In genomic region chr5:134692722-134693121, GRCh38 we compare ENCODE assay signal across 21 cellular contexts. TPM values are rescaled to one million over a fixed set of nuclear protein-coding genes. Genes with fewer than 3 reads are reported as not detected.
DNase-seq lines count a peak whose midpoint lies in the region; ATAC-seq, FAIRE-seq and TF ChIP-seq lines count a peak whose summit lies in the region.
"Had no signal": no experiment of that assay in that cellular context is flagged by ENCODE, and none has a peak within 500 bp of the region (broad histone marks: within the 10 kb centered on the region; RNA-seq: fewer than 3 reads in every experiment).

No MANE protein-coding gene starts in this region.

- no peak overlapping the region for H2AK5ac ChIP-seq in IMR-90 (ENCODE audit: low read depth, low read length)

- no peak for FAIRE-seq in GM12878 (lab: Jason Lieb, UNC)
- FAIRE-seq: GM12891, GM19239, H1, HTR-8/SVneo had no signal

- H4K20me1 ChIP-seq in mammary epithelial cell (ENCODE audit: insufficient read depth, low read length) (no peaks in the 10 kb centered on the region), IMR-90 (ENCODE audit: insufficient read depth, low read length) (no peaks in the 10 kb centered on the region), GM12878 (ENCODE audit: control insufficient read depth, insufficient read depth) (no peaks in the 10 kb centered on the region)
- H4K20me1 ChIP-seq: BLaER1 treated with 17β-estradiol and CSF1 and Interleukin-3, amounts not matched to agents 10 nM and 100 nM had no signal

- H3K4me1 Mint-ChIP-seq in MCF 10A (ENCODE audit: insufficient read depth, unreplicated experiment) = peaks cover 10% of the 10 kb centered on the region
- H3K4me1 Mint-ChIP-seq: B cell, H9 had no signal

- TF ChIP-seq RAD21 in IMR-90 (IDR thresholded peaks at IDR 0.05; ENCODE audit: low read length) (no peak), GM12878 (IDR thresholded peaks at IDR 0.05; ENCODE audit: insufficient read depth, low read depth, low read length) (no peak)

- H3K27me3 Mint-ChIP-seq in MCF 10A (ENCODE audit: insufficient read depth, unreplicated experiment) = no peaks in the 10 kb centered on the region
- H3K27me3 Mint-ChIP-seq: B cell had no signal

- no peaks in the 10 kb centered on the region for H3K9me3 ChIP-seq in mammary epithelial cell (replicated peaks; ENCODE audit: insufficient read depth, low read length)
- no peaks in the 10 kb centered on the region for H3K9me3 ChIP-seq in IMR-90 (ENCODE audit: control insufficient read depth, insufficient read depth, low read length)
- H3K9me3 ChIP-seq in GM12878 (replicated peaks; ENCODE audit: control insufficient read depth, insufficient read depth, low read length) = no peaks in the 10 kb centered on the region
- H3K9me3 ChIP-seq: BLaER1 treated with 17β-estradiol and CSF1 and Interleukin-3, amounts not matched to agents 10 nM and 100 nM had no signal

- no peaks in the 10 kb centered on the region for H3K79me2 ChIP-seq in mammary epithelial cell (ENCODE audit: insufficient read depth, low read length)
- no peaks in the 10 kb centered on the region for H3K79me2 ChIP-seq in GM12878 (ENCODE audit: control insufficient read depth, insufficient read depth, low read length)

- no peak for ATAC-seq in IMR-90 (ENCODE audit: low read depth)
- ATAC-seq in GM12878 = no peak
- no peak for ATAC-seq in HG03342 (IDR thresholded peaks at IDR 0.05; ENCODE audit: unreplicated experiment)
- ATAC-seq: CD8-positive, alpha-beta T cell had no signal

- H3K4ac ChIP-seq in IMR-90 (ENCODE audit: low read depth, low read length) = no peak overlapping the region

- no peak overlapping the region for H3K56ac ChIP-seq in IMR-90 (ENCODE audit: extremely low read depth, insufficient read depth, low read length)

- DNase-seq in mammary epithelial cell = no peak
- DNase-seq in MCF 10A (ENCODE audit: unreplicated experiment) = no peak
- no peak for DNase-seq in IMR-90
- no peak for DNase-seq in GM12878 (ENCODE audit: low read depth, low spot score)
- no peak for DNase-seq in hippocampal formation (lab: John Stamatoyannopoulos, UW)
- DNase-seq in ecto neural progenitor cell (ENCODE audit: low spot score) = no peak
- DNase-seq: 8988T; CD8-positive, alpha-beta T cell; DMS 273 treated with DMSO at 0.1 percent for 48 hours; DMS53; DND-41; EL; H9 had no signal

- H3K27ac ChIP-seq in mammary epithelial cell (ENCODE audit: insufficient read depth, low read depth, low read length) = no peak overlapping the region
- H3K27ac ChIP-seq in IMR-90 (ENCODE audit: insufficient read depth, low read length) = no peak overlapping the region
- H3K27ac ChIP-seq in GM12878 (ENCODE audit: control insufficient read depth, insufficient read depth) = no peak overlapping the region
- H3K27ac ChIP-seq: BLaER1 treated with 17β-estradiol and CSF1 and Interleukin-3, amounts not matched to agents 10 nM and 100 nM; HL-60 had no signal

- no peak overlapping the region for H2BK5ac ChIP-seq in IMR-90 (ENCODE audit: low read depth, low read length, poor library complexity, severe bottlenecking)

- TF ChIP-seq POLR2A in IMR-90 (IDR thresholded peaks at IDR 0.05; ENCODE audit: low read depth, low read length) (no peak), GM12878 (IDR thresholded peaks at IDR 0.05; ENCODE audit: low read depth, low read length) (no peak)

- RAD21 ChIA-PET in GM12878 (lab: Charles Lee; ENCODE audit: unreplicated experiment) = no interaction called here

- no peak overlapping the region for H3K4me3 Mint-ChIP-seq in MCF 10A (ENCODE audit: unreplicated experiment)
- H3K4me3 Mint-ChIP-seq: B cell; CD8-positive, alpha-beta T cell; H9 had no signal

- no peaks in the 10 kb centered on the region for H3K9me3 Mint-ChIP-seq in MCF 10A (ENCODE audit: unreplicated experiment)
- H3K9me3 Mint-ChIP-seq: CD8-positive, alpha-beta T cell; H9 had no signal

- dilution Hi-C loops in mammary epithelial cell (cut with HindIII; ENCODE audit: low sequenced_read_pairs) (no loop called here), IMR-90 (cut with HindIII; ENCODE audit: low sequenced_read_pairs, unreplicated experiment) (no loop called here)

- no peak overlapping the region for H2AK9ac ChIP-seq in IMR-90 (replicated peaks; ENCODE audit: low read depth, low read length, poor library complexity)

- no peak overlapping the region for H3K4me2 ChIP-seq in mammary epithelial cell (ENCODE audit: insufficient read depth, low read depth, low read length)
- no peak overlapping the region for H3K4me2 ChIP-seq in IMR-90 (ENCODE audit: low read depth, low read length)
- no peak overlapping the region for H3K4me2 ChIP-seq in GM12878 (ENCODE audit: control insufficient read depth, insufficient read depth)
- H3K4me2 ChIP-seq: BLaER1 treated with 17β-estradiol and CSF1 and Interleukin-3, amounts not matched to agents 10 nM and 100 nM had no signal

- POLR2A ChIA-PET in MCF 10A (lab: Yijun Ruan, JAX) = interaction anchor here (1.1 to 3.1 kb wide), 5 partner anchors 12 to 61 kb away, joined by 3 to 22 read pairs (median 5); partner anchors contain the start of genes CAMLG and SAR1B
- POLR2A ChIA-PET in IMR-90 (lab: Charles Lee; ENCODE audit: unreplicated experiment) = no interaction called here
- POLR2A ChIA-PET in GM12878 (lab: Charles Lee) = no interaction called here

- H3K9ac ChIP-seq in mammary epithelial cell (ENCODE audit: insufficient read depth, low read length) (no peak overlapping the region), IMR-90 (ENCODE audit: low read depth, low read length) (no peak overlapping the region), GM12878 (ENCODE audit: control insufficient read depth, insufficient read depth, low read length) (no peak overlapping the region)
- H3K9ac ChIP-seq: BLaER1 treated with 17β-estradiol and CSF1 and Interleukin-3, amounts not matched to agents 10 nM and 100 nM had no signal

- TF ChIP-seq CTCF in mammary epithelial cell (conservative IDR thresholded peaks at IDR 0.05 in 1 of 2, IDR thresholded peaks at IDR 0.05 in 1 of 2; ENCODE audit: extremely low read depth in 1 of 2, insufficient read depth in 1 of 2, low read depth in 1 of 2, low read length in 2 of 2) (no peak), MCF 10A (IDR thresholded peaks at IDR 0.05; ENCODE audit: unreplicated experiment) (no peak), IMR-90 (conservative IDR thresholded peaks at IDR 0.05; ENCODE audit: low read depth, low read length) (no peak), GM12878 (IDR thresholded peaks at IDR 0.05 in 2 of 3, conservative IDR thresholded peaks at IDR 0.05 in 1 of 3; ENCODE audit: control insufficient read depth in 2 of 3, extremely low read depth in 1 of 3, insufficient read depth in 1 of 3, low read depth in 3 of 3, low read length in 3 of 3) (no peak)

- no peak overlapping the region for H3K14ac ChIP-seq in IMR-90 (replicated peaks; ENCODE audit: low read depth, low read length)

- H2BK20ac ChIP-seq in IMR-90 (ENCODE audit: low read depth, low read length) = no peak overlapping the region

- H3K36me3 Mint-ChIP-seq in MCF 10A (ENCODE audit: insufficient read depth, unreplicated experiment) = peaks cover 81% of the 10 kb centered on the region

- H3K4me1 ChIP-seq in mammary epithelial cell (ENCODE audit: insufficient read depth, low read length) (peaks cover 13% of the 10 kb centered on the region), IMR-90 (ENCODE audit: control insufficient read depth, insufficient read depth, low read length) (no peaks in the 10 kb centered on the region), GM12878 (ENCODE audit: control insufficient read depth, insufficient read depth, low read length) (no peaks in the 10 kb centered on the region)
- H3K4me1 ChIP-seq: BLaER1 treated with 17β-estradiol and CSF1 and Interleukin-3, amounts not matched to agents 10 nM and 100 nM had no signal

- no peak overlapping the region for H4K5ac ChIP-seq in IMR-90 (ENCODE audit: low read depth, low read length)

- intact Hi-C loops in mammary epithelial cell (cut with micrococcal nuclease) (no loop called here), MCF 10A (cut with micrococcal nuclease) (no loop called here), IMR-90 (cut with micrococcal nuclease) (no loop called here), GM12878 (cut with micrococcal nuclease; ENCODE audit: unreplicated experiment) (no loop called here)

- in situ Hi-C loops in mammary epithelial cell (cut with MboI; ENCODE audit: low sequenced_read_pairs in 2 of 2) = no loop called here
- in situ Hi-C loops in IMR-90 (cut with MboI; ENCODE audit: low sequenced_read_pairs) = no loop called here
- in situ Hi-C loops in GM12878 (cut with MboI) = no loop called here

- H3K4me3 ChIP-seq in mammary epithelial cell (replicated peaks in 1 of 3; ENCODE audit: insufficient read depth in 1 of 3, low read depth in 2 of 3, low read length in 3 of 3) = no peak overlapping the region
- H3K4me3 ChIP-seq in IMR-90 (ENCODE audit: insufficient read depth, low read depth, low read length) = no peak overlapping the region
- no peak overlapping the region for H3K4me3 ChIP-seq in GM12878
- H3K4me3 ChIP-seq: BLaER1 treated with 17β-estradiol and CSF1 and Interleukin-3, amounts not matched to agents 10 nM and 100 nM had no signal

- SMC1A ChIA-PET in GM12878 (lab: Charles Lee; ENCODE audit: uncharacterized antibody, unreplicated experiment) = interaction anchor here (1.5 kb wide), 1 partner anchor 105 kb away, joined by 3 read pairs; no protein-coding TSS in a partner anchor

- H3K23ac ChIP-seq in IMR-90 (ENCODE audit: low read depth, low read length) = no peak overlapping the region; the same call in 1 of the 2 replicates

- H3K36me3 ChIP-seq in mammary epithelial cell (ENCODE audit: insufficient read depth, low read length) (peaks cover 23% of the 10 kb centered on the region), IMR-90 (ENCODE audit: control insufficient read depth, insufficient read depth, low read length) (peaks cover 51% of the 10 kb centered on the region), GM12878 (ENCODE audit: control insufficient read depth in 2 of 2, insufficient read depth in 2 of 2, low read length in 1 of 2) (peaks cover 6 to 25% of the 10 kb centered on the region in 2 experiments)

- no peak for TF ChIP-seq EP300 in GM12878 (IDR thresholded peaks at IDR 0.05; ENCODE audit: borderline replicate concordance in 1 of 2, control insufficient read depth in 1 of 2, low read depth in 2 of 2, low read length in 2 of 2)

- peaks cover 4 to 14% of the 10 kb centered on the region in 2 experiments; a peak in 2 of 4 replicates for H3K79me1 ChIP-seq in IMR-90 (ENCODE audit: low read depth in 1 of 2, low read length in 2 of 2)

- H4K8ac ChIP-seq in IMR-90 (ENCODE audit: low read depth in 2 of 2, low read length in 2 of 2) = no peak overlapping the region

- CTCF ChIA-PET in mammary epithelial cell (lab: Charles Lee; ENCODE audit: low non-redundant PET) (no interaction called here), MCF 10A (lab: Yijun Ruan, JAX) (interaction anchor here (0.8 to 1.8 kb wide), 2 partner anchors 13 to 66 kb away, joined by 3 to 5 read pairs; partner anchors contain the start of gene DDX46), IMR-90 (lab: Yijun Ruan, JAX) (no interaction called here), GM12878 (lab: Yijun Ruan, JAX) (interaction anchor here (0.6 kb wide), 1 partner anchor 404 kb away, joined by 4 read pairs; no protein-coding TSS in a partner anchor)

- H3K9me1 ChIP-seq in IMR-90 (ENCODE audit: insufficient read depth, low read length) = 0 out of 2 replicates have a peak, but pooled peaks cover 3% of the 10 kb centered on the region

- H4K91ac ChIP-seq in IMR-90 (ENCODE audit: insufficient read depth, low read depth, low read length) = no peak overlapping the region

- H3K27me3 ChIP-seq in mammary epithelial cell (ENCODE audit: insufficient read depth, low read length) (no peaks in the 10 kb centered on the region), IMR-90 (ENCODE audit: control insufficient read depth, insufficient read depth, low read length) (no peaks in the 10 kb centered on the region), GM12878 (replicated peaks in 1 of 2; ENCODE audit: control insufficient read depth in 2 of 2, insufficient read depth in 2 of 2, low read length in 1 of 2) (no peaks in the 10 kb centered on the region)
- H3K27me3 ChIP-seq: BLaER1 treated with 17β-estradiol and CSF1 and Interleukin-3, amounts not matched to agents 10 nM and 100 nM had no signal

- no peak overlapping the region for H2BK120ac ChIP-seq in IMR-90 (ENCODE audit: low read depth, low read length)

- TSS peak; percentile 23 for BruUV-seq in mammary epithelial cell (replicated peaks; lab: Mats Ljungman, UMichigan)
- no TSS peak for BruUV-seq in MCF 10A (replicated peaks; lab: Mats Ljungman, UMichigan)
- no TSS peak for BruUV-seq in IMR-90 (replicated peaks; lab: Mats Ljungman, UMichigan)
- BruUV-seq in GM12878 (replicated peaks; lab: Mats Ljungman, UMichigan) = TSS peak; percentile 42

- H2AFZ ChIP-seq in mammary epithelial cell (ENCODE audit: low read depth, low read length) = no peak overlapping the region
- no peak overlapping the region for H2AFZ ChIP-seq in IMR-90 (replicated peaks; ENCODE audit: low read length, poor library complexity)
- no peak overlapping the region for H2AFZ ChIP-seq in GM12878 (ENCODE audit: control insufficient read depth, low read depth, low read length)

- H3K27ac Mint-ChIP-seq in MCF 10A (ENCODE audit: low read depth, unreplicated experiment) = no peak overlapping the region
- H3K27ac Mint-ChIP-seq: B cell; CD8-positive, alpha-beta T cell; H9 had no signal

- H3K18ac ChIP-seq in IMR-90 (ENCODE audit: low read depth, low read length) = no peak overlapping the region

- no peak overlapping the region for H2BK15ac ChIP-seq in IMR-90 (ENCODE audit: low read depth, low read length)

RNA-seq across cellular contexts. Expression of gene SEC24A, which starts 44.1 kb away (rescaled TPM):
- total RNA-seq in mammary epithelial cell (10 to 100 TPM; 20.4 to 20.8 TPM), MCF 10A (2022) (39.1 and 41.4 TPM in 2 replicates), IMR-90 (2012; rRNA removed) (28.1 and 31.7 TPM in 2 replicates), GM12878 (2014; rRNA removed) (14.6 and 16.6 TPM in 2 replicates), GM12878 (2014; rRNA removed; fragmentation: Illumina TruSeq; extraction: Trizol) (22.4 and 22.6 TPM in 2 replicates), GM12878 (2021) (26.2 and 26.6 TPM in 2 replicates)
- polyA plus RNA-seq in mammary epithelial cell (19.9 TPM), IMR-90 (2012; rRNA removed) (23.9 and 25.4 TPM in 2 replicates), GM12878 (2011; rRNA removed) (52.2 and 62.2 TPM in 2 replicates), GM12878 (2014; fragmentation: Illumina TruSeq; extraction: Trizol) (26.3 and 31.4 TPM in 2 replicates), GM12878 (2014; fragmentation: Nextera tagmentation; extraction: Ambion mirVana) (10 to 100 TPM in 1 of 2 experiments, 1 to 10 TPM in 1; 7.1 to 12.5 TPM), GM12878 (2014; rRNA removed) (14.4 and 15.8 TPM in 2 replicates), GM12878 (2016; fragmentation: Nextera tagmentation; extraction: Ambion mirVana) (10 to 100 TPM; 23.2 to 23.3 TPM)
- polyA minus RNA-seq in mammary epithelial cell = 36.0 TPM
- 7.1 and 9.5 TPM in 2 replicates for polyA plus RNA-seq in IMR-90 (2012; cell fraction: cytosol; rRNA removed)
- 8.4 and 26.1 TPM in 2 replicates for polyA plus RNA-seq in IMR-90 (2012; cell fraction: nucleus; rRNA removed; ENCODE audit: low replicate concordance)
- 66.8 and 76.2 TPM in 2 replicates for total RNA-seq in GM12878 (2013; cell fraction: nucleolus; rRNA removed)
- polyA plus RNA-seq in GM12878 (2011; ENCODE audit: low read depth) = 14.3 TPM
- polyA plus RNA-seq in GM12878 (2011; cell fraction: cytosol; rRNA removed) = 28.7 and 38.6 TPM in 2 replicates
- 26.1 and 34.9 TPM in 2 replicates for polyA plus RNA-seq in GM12878 (2011; cell fraction: nucleus; rRNA removed)
- 18.9 and 29.3 TPM in 2 replicates for polyA plus RNA-seq in GM12878 (2012)
- 72.9 and 82.0 TPM in 2 replicates for polyA minus RNA-seq in GM12878 (2011; rRNA and poly(A)+ RNA removed)
- 24.1 and 26.5 TPM in 2 replicates for polyA minus RNA-seq in GM12878 (2011; cell fraction: cytosol; rRNA and poly(A)+ RNA removed)
- polyA minus RNA-seq in GM12878 (2011; cell fraction: nucleus; rRNA and poly(A)+ RNA removed) = 28.5 and 42.1 TPM in 2 replicates

RNA-seq across cellular contexts. Expression of gene CAMLG, which starts 45.6 kb away (rescaled TPM):
- total RNA-seq in mammary epithelial cell (10 to 100 TPM; 21.6 to 25.0 TPM), MCF 10A (2022) (38.3 and 41.8 TPM in 2 replicates), IMR-90 (2012; rRNA removed) (13.1 and 24.7 TPM in 2 replicates), GM12878 (2014; rRNA removed) (30.2 and 30.9 TPM in 2 replicates), GM12878 (2014; rRNA removed; fragmentation: Illumina TruSeq; extraction: Trizol) (25.2 and 26.2 TPM in 2 replicates), GM12878 (2021) (25.7 and 28.8 TPM in 2 replicates)
- polyA plus RNA-seq in mammary epithelial cell (12.4 TPM), IMR-90 (2012; rRNA removed) (10.6 and 11.9 TPM in 2 replicates), GM12878 (2011; rRNA removed) (22.4 and 29.4 TPM in 2 replicates), GM12878 (2014; fragmentation: Illumina TruSeq; extraction: Trizol) (20.7 and 24.1 TPM in 2 replicates), GM12878 (2014; fragmentation: Nextera tagmentation; extraction: Ambion mirVana) (10 to 100 TPM; 27.0 to 51.7 TPM), GM12878 (2014; rRNA removed) (18.5 and 21.9 TPM in 2 replicates), GM12878 (2016; fragmentation: Nextera tagmentation; extraction: Ambion mirVana) (10 to 100 TPM; 25.1 to 25.7 TPM)
- polyA minus RNA-seq in mammary epithelial cell = 1.5 TPM
- polyA plus RNA-seq in IMR-90 (2012; cell fraction: cytosol; rRNA removed) = 10.2 and 12.7 TPM in 2 replicates
- polyA plus RNA-seq in IMR-90 (2012; cell fraction: nucleus; rRNA removed; ENCODE audit: low replicate concordance) = 2.8 and 5.9 TPM in 2 replicates
- total RNA-seq in GM12878 (2013; cell fraction: nucleolus; rRNA removed) = 7.4 and 8.3 TPM in 2 replicates
- polyA plus RNA-seq in GM12878 (2011; ENCODE audit: low read depth) = 18.4 TPM
- 8.7 and 9.4 TPM in 2 replicates for polyA plus RNA-seq in GM12878 (2011; cell fraction: cytosol; rRNA removed)
- polyA plus RNA-seq in GM12878 (2011; cell fraction: nucleus; rRNA removed) = 6.6 and 7.1 TPM in 2 replicates
- 36.1 and 38.2 TPM in 2 replicates for polyA plus RNA-seq in GM12878 (2012)
- 3.9 and 4.2 TPM in 2 replicates for polyA minus RNA-seq in GM12878 (2011; rRNA and poly(A)+ RNA removed)
- 3.9 and 4.9 TPM in 2 replicates for polyA minus RNA-seq in GM12878 (2011; cell fraction: cytosol; rRNA and poly(A)+ RNA removed)
- polyA minus RNA-seq in GM12878 (2011; cell fraction: nucleus; rRNA and poly(A)+ RNA removed) = 2.1 and 5.3 TPM in 2 replicates

Comparison
In these comparisons a context has a peak if more than half of its experiments do, and no peak if none do; other contexts are left out.
1. CTCF ChIA-PET loops: an anchor here in MCF 10A (0.8 to 1.8 kb wide) and GM12878 (0.6 kb wide); none called in mammary epithelial cell and IMR-90.